Comparison of ENCODE assay signal across 14 cellular contexts in the genomic region with DNA sequence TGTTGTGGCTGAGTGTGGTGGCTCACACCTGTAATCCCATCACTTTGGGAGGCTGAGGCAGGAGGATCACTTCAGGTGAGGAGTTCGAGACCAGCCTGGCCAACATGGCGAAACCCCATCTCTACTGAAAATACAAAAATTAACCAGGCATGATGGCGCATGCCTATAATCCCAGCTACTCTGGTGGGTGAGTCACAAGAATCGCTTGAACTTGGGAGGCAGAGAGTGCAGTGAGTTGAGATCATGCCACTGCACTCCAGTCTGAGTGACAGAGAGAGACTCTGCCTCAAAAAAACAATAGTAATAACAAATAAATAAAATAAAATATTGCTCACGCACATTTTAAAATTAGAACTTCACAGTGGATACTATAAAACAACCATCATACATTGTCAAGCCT. TPM values are rescaled to one million over a fixed set of nuclear protein-coding genes. Genes with fewer than 3 reads are reported as not detected.
"Had no signal": no experiment of that assay in that cellular context is flagged by ENCODE, and none has a peak within 500 bp of the region (broad histone marks: within the 10 kb centered on the region; RNA-seq: fewer than 3 reads in every experiment).

No MANE protein-coding gene starts in this region.

RNA-seq across cellular contexts. Expression of a gene that starts 30.6 kb away (rescaled TPM):
- total RNA-seq: activated naive CD4-positive, alpha-beta T cell treated with anti-CD3 and anti-CD28 coated beads for 36 hours; activated naive CD4-positive, alpha-beta T cell treated with anti-CD3 and anti-CD28 coated beads, Interleukin-2, amount 50 U/mL, for 72 hours; activated naive CD8-positive, alpha-beta T cell treated with anti-CD3 and anti-CD28 coated beads for 36 hours; activated naive CD8-positive, alpha-beta T cell treated with anti-CD3 and anti-CD28 coated beads, Interleukin-2, amount 10 ng/mL, durations not matched to agents 7 days and 5 days; activated T-cell treated with anti-CD3 and anti-CD28 coated beads, Interleukin-2, amount 50 U/mL, for 4 hours; activated T-helper 1 cell treated with anti-CD3 and anti-CD28 coated beads, Interleukin-12 subunit alpha, Interleukin-12 subunit beta, Interleukin-2, Interleukin-4 antibody, amounts not matched to agents 30 ng/mL and 10 ng/mL and 1 ng/mL, durations not matched to agents 14 hours and 24 hours and 36 hours; activated T-helper 17 cell treated with anti-CD3 and anti-CD28 coated beads, Interleukin-2, amount 50 U/mL, for 72 hours; activated T-helper 2 cell treated with anti-CD3 and anti-CD28 coated beads, Interferon-gamma antibody, Interleukin-2, Interleukin-4, amounts not matched to agents 10 μg/mL and 5 μg/mL and 100 μg/mL, durations not matched to agents 14 hours and 24 hours and 36 hours; ascending aorta; astrocyte; body of pancreas; cardiac muscle cell; cardiac septum had no signal
- polyA plus RNA-seq: aorta had no signal

RNA-seq across cellular contexts. Expression of a gene that starts 38.3 kb away (rescaled TPM):
- total RNA-seq: activated T-helper 1 cell treated with anti-CD3 and anti-CD28 coated beads, Interleukin-12 subunit alpha, Interleukin-12 subunit beta, Interleukin-2, Interleukin-4 antibody, amounts not matched to agents 30 ng/mL and 10 ng/mL and 1 ng/mL, durations not matched to agents 14 hours and 24 hours and 36 hours; ascending aorta; cardiac septum had no signal
